ENCODE assay signal across 1 cellular context in the genomic region with DNA sequence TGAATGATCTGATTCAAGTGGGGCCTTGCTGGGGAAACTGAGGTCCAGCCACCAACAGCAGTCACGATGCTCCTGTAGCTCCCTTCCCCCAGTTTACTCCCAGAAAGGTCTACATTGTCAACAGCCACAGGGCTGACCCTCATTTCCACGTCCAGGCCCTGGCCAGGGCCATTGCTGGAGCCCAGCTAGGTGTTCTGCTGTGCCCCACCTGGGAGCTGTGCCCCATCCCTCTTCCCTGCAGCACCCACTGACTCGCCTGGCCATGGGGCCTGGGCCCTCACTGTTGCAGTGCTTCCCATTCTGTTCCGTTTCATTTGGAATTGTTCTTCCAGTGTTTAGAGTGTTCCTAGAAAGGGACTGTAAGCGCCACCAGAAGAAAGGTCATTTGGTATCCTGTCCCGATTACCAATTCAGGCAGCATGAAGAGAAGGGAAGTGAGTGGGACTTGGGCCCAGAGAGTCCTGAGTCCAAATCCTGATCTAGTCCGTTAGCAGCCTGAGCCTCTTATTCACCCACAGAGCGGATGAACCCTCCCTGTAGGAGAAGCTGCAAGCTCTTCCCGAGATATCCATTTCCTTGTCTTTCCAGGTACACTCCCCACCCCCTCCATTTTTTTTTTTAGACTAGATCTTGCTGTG.
TF ChIP-seq lines count a peak whose summit lies in the region.

No MANE protein-coding gene starts in this region.

TF ChIP-seq in WTC11, 78 proteins besides CTCF, POLR2A, EP300 and RAD21 (continued from another document):
- TF ChIP-seq, protein P1, sequence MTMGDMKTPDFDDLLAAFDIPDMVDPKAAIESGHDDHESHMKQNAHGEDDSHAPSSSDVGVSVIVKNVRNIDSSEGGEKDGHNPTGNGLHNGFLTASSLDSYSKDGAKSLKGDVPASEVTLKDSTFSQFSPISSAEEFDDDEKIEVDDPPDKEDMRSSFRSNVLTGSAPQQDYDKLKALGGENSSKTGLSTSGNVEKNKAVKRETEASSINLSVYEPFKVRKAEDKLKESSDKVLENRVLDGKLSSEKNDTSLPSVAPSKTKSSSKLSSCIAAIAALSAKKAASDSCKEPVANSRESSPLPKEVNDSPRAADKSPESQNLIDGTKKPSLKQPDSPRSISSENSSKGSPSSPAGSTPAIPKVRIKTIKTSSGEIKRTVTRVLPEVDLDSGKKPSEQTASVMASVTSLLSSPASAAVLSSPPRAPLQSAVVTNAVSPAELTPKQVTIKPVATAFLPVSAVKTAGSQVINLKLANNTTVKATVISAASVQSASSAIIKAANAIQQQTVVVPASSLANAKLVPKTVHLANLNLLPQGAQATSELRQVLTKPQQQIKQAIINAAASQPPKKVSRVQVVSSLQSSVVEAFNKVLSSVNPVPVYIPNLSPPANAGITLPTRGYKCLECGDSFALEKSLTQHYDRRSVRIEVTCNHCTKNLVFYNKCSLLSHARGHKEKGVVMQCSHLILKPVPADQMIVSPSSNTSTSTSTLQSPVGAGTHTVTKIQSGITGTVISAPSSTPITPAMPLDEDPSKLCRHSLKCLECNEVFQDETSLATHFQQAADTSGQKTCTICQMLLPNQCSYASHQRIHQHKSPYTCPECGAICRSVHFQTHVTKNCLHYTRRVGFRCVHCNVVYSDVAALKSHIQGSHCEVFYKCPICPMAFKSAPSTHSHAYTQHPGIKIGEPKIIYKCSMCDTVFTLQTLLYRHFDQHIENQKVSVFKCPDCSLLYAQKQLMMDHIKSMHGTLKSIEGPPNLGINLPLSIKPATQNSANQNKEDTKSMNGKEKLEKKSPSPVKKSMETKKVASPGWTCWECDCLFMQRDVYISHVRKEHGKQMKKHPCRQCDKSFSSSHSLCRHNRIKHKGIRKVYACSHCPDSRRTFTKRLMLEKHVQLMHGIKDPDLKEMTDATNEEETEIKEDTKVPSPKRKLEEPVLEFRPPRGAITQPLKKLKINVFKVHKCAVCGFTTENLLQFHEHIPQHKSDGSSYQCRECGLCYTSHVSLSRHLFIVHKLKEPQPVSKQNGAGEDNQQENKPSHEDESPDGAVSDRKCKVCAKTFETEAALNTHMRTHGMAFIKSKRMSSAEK (CRISPR knock-in tag; IDR thresholded peaks at IDR 0.05; ENCODE audit: borderline replicate concordance), result no peak
- no peak for TF ChIP-seq NR2C2 (CRISPR knock-in tag; IDR thresholded peaks at IDR 0.05)
- TF ChIP-seq NR1H2 (CRISPR knock-in tag; IDR thresholded peaks at IDR 0.05), result no peak
- TF ChIP-seq, protein P2, sequence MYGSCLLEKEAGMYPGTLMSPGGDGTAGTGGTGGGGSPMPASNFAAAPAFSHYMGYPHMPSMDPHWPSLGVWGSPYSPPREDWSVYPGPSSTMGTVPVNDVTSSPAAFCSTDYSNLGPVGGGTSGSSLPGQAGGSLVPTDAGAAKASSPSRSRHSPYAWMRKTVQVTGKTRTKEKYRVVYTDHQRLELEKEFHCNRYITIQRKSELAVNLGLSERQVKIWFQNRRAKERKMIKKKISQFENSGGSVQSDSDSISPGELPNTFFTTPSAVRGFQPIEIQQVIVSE (CRISPR knock-in tag; IDR thresholded peaks at IDR 0.05; ENCODE audit: borderline replicate concordance), result no peak
- TF ChIP-seq, protein P3, sequence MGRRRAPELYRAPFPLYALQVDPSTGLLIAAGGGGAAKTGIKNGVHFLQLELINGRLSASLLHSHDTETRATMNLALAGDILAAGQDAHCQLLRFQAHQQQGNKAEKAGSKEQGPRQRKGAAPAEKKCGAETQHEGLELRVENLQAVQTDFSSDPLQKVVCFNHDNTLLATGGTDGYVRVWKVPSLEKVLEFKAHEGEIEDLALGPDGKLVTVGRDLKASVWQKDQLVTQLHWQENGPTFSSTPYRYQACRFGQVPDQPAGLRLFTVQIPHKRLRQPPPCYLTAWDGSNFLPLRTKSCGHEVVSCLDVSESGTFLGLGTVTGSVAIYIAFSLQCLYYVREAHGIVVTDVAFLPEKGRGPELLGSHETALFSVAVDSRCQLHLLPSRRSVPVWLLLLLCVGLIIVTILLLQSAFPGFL (CRISPR knock-in tag; IDR thresholded peaks at IDR 0.05; ENCODE audit: borderline replicate concordance), result no peak
- TF ChIP-seq, protein P4, sequence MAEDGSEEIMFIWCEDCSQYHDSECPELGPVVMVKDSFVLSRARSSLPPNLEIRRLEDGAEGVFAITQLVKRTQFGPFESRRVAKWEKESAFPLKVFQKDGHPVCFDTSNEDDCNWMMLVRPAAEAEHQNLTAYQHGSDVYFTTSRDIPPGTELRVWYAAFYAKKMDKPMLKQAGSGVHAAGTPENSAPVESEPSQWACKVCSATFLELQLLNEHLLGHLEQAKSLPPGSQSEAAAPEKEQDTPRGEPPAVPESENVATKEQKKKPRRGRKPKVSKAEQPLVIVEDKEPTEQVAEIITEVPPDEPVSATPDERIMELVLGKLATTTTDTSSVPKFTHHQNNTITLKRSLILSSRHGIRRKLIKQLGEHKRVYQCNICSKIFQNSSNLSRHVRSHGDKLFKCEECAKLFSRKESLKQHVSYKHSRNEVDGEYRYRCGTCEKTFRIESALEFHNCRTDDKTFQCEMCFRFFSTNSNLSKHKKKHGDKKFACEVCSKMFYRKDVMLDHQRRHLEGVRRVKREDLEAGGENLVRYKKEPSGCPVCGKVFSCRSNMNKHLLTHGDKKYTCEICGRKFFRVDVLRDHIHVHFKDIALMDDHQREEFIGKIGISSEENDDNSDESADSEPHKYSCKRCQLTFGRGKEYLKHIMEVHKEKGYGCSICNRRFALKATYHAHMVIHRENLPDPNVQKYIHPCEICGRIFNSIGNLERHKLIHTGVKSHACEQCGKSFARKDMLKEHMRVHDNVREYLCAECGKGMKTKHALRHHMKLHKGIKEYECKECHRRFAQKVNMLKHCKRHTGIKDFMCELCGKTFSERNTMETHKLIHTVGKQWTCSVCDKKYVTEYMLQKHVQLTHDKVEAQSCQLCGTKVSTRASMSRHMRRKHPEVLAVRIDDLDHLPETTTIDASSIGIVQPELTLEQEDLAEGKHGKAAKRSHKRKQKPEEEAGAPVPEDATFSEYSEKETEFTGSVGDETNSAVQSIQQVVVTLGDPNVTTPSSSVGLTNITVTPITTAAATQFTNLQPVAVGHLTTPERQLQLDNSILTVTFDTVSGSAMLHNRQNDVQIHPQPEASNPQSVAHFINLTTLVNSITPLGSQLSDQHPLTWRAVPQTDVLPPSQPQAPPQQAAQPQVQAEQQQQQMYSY (CRISPR knock-in tag; IDR thresholded peaks at IDR 0.05), result no peak
- TF ChIP-seq, protein P5, sequence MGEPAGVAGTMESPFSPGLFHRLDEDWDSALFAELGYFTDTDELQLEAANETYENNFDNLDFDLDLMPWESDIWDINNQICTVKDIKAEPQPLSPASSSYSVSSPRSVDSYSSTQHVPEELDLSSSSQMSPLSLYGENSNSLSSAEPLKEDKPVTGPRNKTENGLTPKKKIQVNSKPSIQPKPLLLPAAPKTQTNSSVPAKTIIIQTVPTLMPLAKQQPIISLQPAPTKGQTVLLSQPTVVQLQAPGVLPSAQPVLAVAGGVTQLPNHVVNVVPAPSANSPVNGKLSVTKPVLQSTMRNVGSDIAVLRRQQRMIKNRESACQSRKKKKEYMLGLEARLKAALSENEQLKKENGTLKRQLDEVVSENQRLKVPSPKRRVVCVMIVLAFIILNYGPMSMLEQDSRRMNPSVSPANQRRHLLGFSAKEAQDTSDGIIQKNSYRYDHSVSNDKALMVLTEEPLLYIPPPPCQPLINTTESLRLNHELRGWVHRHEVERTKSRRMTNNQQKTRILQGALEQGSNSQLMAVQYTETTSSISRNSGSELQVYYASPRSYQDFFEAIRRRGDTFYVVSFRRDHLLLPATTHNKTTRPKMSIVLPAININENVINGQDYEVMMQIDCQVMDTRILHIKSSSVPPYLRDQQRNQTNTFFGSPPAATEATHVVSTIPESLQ (CRISPR knock-in tag; IDR thresholded peaks at IDR 0.05), result no peak
- TF ChIP-seq, protein P6, sequence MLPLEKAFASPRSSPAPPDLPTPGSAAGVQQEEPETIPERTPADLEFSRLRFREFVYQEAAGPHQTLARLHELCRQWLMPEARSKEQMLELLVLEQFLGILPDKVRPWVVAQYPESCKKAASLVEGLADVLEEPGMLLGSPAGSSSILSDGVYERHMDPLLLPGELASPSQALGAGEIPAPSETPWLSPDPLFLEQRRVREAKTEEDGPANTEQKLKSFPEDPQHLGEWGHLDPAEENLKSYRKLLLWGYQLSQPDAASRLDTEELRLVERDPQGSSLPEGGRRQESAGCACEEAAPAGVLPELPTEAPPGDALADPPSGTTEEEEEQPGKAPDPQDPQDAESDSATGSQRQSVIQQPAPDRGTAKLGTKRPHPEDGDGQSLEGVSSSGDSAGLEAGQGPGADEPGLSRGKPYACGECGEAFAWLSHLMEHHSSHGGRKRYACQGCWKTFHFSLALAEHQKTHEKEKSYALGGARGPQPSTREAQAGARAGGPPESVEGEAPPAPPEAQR (CRISPR knock-in tag; IDR thresholded peaks at IDR 0.05), result no peak
- TF ChIP-seq MXD4 (CRISPR knock-in tag; IDR thresholded peaks at IDR 0.05; ENCODE audit: borderline replicate concordance), result no peak
- TF ChIP-seq, protein P7, sequence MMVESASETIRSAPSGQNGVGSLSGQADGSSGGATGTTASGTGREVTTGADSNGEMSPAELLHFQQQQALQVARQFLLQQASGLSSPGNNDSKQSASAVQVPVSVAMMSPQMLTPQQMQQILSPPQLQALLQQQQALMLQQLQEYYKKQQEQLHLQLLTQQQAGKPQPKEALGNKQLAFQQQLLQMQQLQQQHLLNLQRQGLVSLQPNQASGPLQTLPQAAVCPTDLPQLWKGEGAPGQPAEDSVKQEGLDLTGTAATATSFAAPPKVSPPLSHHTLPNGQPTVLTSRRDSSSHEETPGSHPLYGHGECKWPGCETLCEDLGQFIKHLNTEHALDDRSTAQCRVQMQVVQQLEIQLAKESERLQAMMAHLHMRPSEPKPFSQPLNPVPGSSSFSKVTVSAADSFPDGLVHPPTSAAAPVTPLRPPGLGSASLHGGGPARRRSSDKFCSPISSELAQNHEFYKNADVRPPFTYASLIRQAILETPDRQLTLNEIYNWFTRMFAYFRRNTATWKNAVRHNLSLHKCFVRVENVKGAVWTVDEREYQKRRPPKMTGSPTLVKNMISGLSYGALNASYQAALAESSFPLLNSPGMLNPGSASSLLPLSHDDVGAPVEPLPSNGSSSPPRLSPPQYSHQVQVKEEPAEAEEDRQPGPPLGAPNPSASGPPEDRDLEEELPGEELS (CRISPR knock-in tag; IDR thresholded peaks at IDR 0.05), result no peak
